9 cellular contexts compared by ENCODE assay signal in genomic region chr2:195419033-195419432, GRCh38.
"Had no signal": no experiment of that assay in that cellular context is flagged by ENCODE, and none has a peak within 500 bp of the region (broad histone marks: within the 10 kb centered on the region; RNA-seq: fewer than 3 reads in every experiment).

No MANE protein-coding gene starts in this region.

- H2AFZ ChIP-seq: GM23248 had no signal

- H3K27ac ChIP-seq: GM23248, HL-60 had no signal

- DNase-seq: GM23248, GOT3, H7, HFFc6 had no signal

- H3K9me3 ChIP-seq: HAP-1 had no signal

- H3K4me1 Mint-ChIP-seq: IgD-negative memory B cell had no signal

- FAIRE-seq: HepG2 had no signal

- H3K36me3 ChIP-seq: HAP-1 had no signal

- H3K36me3 Mint-ChIP-seq: IgD-negative memory B cell had no signal

- H3K4me3 ChIP-seq: GM23248, HAP-1 had no signal

- H3K9me3 Mint-ChIP-seq: HFFc6, IgD-negative memory B cell had no signal

- H3K27me3 Mint-ChIP-seq: IgD-negative memory B cell had no signal

- H3K4me3 Mint-ChIP-seq: HFFc6, IgD-negative memory B cell had no signal

- H3K27ac Mint-ChIP-seq: HFFc6, IgD-negative memory B cell had no signal

- ATAC-seq: HCT116, HepG2 had no signal

- H3K9ac ChIP-seq: GM23248 had no signal
